8 cellular contexts compared by ENCODE assay signal in genomic region chr15:87609474-87609873, GRCh38.
DNase-seq lines count a peak whose midpoint lies in the region; ATAC-seq, FAIRE-seq and TF ChIP-seq lines count a peak whose summit lies in the region.

No MANE protein-coding gene starts in this region.

- H3K36me3 Mint-ChIP-seq in osteocyte (ENCODE audit: unreplicated experiment) = no peaks in the 10 kb centered on the region
- no peaks in the 10 kb centered on the region for H3K36me3 Mint-ChIP-seq in endodermal cell (ENCODE audit: low read depth)

- H3K27ac Mint-ChIP-seq in osteocyte (ENCODE audit: unreplicated experiment) (peak overlapping the region; percentile 28), endodermal cell (no peak overlapping the region)

- H3K9me3 Mint-ChIP-seq in osteocyte (ENCODE audit: unreplicated experiment) = no peaks in the 10 kb centered on the region
- H3K9me3 Mint-ChIP-seq in endodermal cell = no peaks in the 10 kb centered on the region

- WGBS in endodermal cell (ENCODE audit: insufficient coverage in 1 of 2, insufficient read length in 1 of 2), 2 experiments = 100% methylated on average over 1 of the region's 1 CpG; no CpG with 5 or more reads in 1 of the 2 experiments

- H3K9me3 ChIP-seq in endodermal cell (ENCODE audit: control insufficient read depth, low read length) = no peaks in the 10 kb centered on the region

- no peak overlapping the region for H3K4me3 Mint-ChIP-seq in osteocyte (ENCODE audit: unreplicated experiment)
- no peak overlapping the region for H3K4me3 Mint-ChIP-seq in endodermal cell

- H3K27ac ChIP-seq in RWPE1 (peak overlapping the region; percentile 74), endodermal cell (ENCODE audit: low read depth, low read length) (no peak overlapping the region)

- H3K4me1 ChIP-seq in endodermal cell (ENCODE audit: control insufficient read depth, insufficient read depth, low read length) = no peaks in the 10 kb centered on the region

- peak; percentile 86 for DNase-seq in EH (ENCODE audit: low read depth)
- DNase-seq in RWPE1 (ENCODE audit: low spot score) = peak; percentile 67
- DNase-seq in fibroblast of the aortic adventitia (ENCODE audit: low read depth) = peak; percentile 99
- DNase-seq in osteocyte (ENCODE audit: extremely low spot score, unreplicated experiment) = no peak
- DNase-seq in endodermal cell = no peak
- no peak for DNase-seq in HTR-8/SVneo (ENCODE audit: insufficient read length, low spot score)
- no peak for DNase-seq in OCI-M2 (lab: John Stamatoyannopoulos, UW; ENCODE audit: unreplicated experiment)

- peaks cover 12% of the 10 kb centered on the region for H3K4me1 Mint-ChIP-seq in osteocyte (ENCODE audit: unreplicated experiment)
- H3K4me1 Mint-ChIP-seq in endodermal cell = no peaks in the 10 kb centered on the region

- TF ChIP-seq CTCF in RWPE1 (conservative IDR thresholded peaks at IDR 0.05; ENCODE audit: low read depth) = no peak
- no peak for TF ChIP-seq CTCF in fibroblast of the aortic adventitia (IDR thresholded peaks at IDR 0.05; ENCODE audit: insufficient read depth, low read length)
- TF ChIP-seq CTCF in osteocyte (IDR thresholded peaks at IDR 0.05) = no peak
- TF ChIP-seq CTCF in endodermal cell (conservative IDR thresholded peaks at IDR 0.05) = no peak

- FAIRE-seq in HTR-8/SVneo (lab: Jason Lieb, UNC) = no peak

- H3K27me3 Mint-ChIP-seq in osteocyte (ENCODE audit: unreplicated experiment) (no peaks in the 10 kb centered on the region), endodermal cell (ENCODE audit: insufficient read depth) (no peaks in the 10 kb centered on the region)

- no peak overlapping the region for H3K9ac ChIP-seq in endodermal cell (ENCODE audit: extremely low read depth, low read length, poor library complexity, severe bottlenecking)

- no peaks in the 10 kb centered on the region for H3K36me3 ChIP-seq in endodermal cell (ENCODE audit: control insufficient read depth, insufficient read depth, low read length)

- ATAC-seq in HG03097 (IDR thresholded peaks at IDR 0.05; ENCODE audit: low FRiP score, unreplicated experiment) = no peak

- CTCF ChIA-PET in RWPE1 (lab: Yijun Ruan, JAX) = no interaction called here

- H3K27me3 ChIP-seq in endodermal cell (ENCODE audit: control insufficient read depth, insufficient read depth, low read length, poor library complexity, severe bottlenecking) = no peaks in the 10 kb centered on the region

- H3K4me3 ChIP-seq in fibroblast of the aortic adventitia (ENCODE audit: low read depth, low read length) (no peak overlapping the region), endodermal cell (ENCODE audit: low read length) (no peak overlapping the region)

- POLR2A ChIA-PET in RWPE1 (lab: Yijun Ruan, JAX; ENCODE audit: low non-redundant PET) = no interaction called here

Comparison
In these comparisons a context has a peak if more than half of its experiments do, and no peak if none do; other contexts are left out.
1. DNase-seq: peak in EH (single experiment), RWPE1 (single experiment) and fibroblast of the aortic adventitia (single experiment); none in osteocyte (single experiment), endodermal cell (single experiment), HTR-8/SVneo (single experiment) and OCI-M2 (single experiment).